ENCODE assay signal across 1 cellular context in the genomic region with DNA sequence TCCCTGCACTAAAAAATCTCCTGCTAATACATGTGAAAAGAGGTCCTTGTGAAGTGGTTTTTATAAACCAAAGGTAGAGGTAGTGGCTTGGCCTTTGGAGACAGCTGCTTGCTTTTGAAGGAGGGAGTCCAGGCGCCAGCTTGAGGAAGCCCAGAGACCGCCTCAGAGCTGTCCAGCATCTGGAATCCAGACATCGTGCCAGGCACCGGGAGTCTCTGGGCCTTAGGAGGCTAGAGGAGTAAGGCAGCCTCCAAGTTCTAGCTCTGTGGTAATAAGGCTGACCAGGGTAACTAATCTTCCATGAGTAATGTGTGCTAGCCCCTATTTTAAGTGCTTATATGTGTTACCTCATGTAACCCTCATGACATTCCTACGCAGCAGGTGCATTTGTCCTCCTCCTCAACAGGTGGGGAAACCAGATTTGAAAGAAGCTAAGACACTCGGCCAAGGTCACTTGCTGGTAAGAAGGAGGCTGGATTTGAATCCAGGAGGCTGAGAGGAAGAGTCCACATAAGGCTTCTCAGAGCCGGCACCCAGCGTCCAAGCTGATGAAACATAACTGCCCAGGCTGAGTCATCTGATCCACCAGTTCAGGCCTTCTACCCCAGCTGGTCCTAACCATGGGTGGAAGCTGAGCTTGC.
TF ChIP-seq lines count a peak whose summit lies in the region.

No MANE protein-coding gene starts in this region.

TF ChIP-seq in K562, 482 proteins besides CTCF, POLR2A, EP300 and RAD21 (continued from another document):
- TF ChIP-seq, protein P1, sequence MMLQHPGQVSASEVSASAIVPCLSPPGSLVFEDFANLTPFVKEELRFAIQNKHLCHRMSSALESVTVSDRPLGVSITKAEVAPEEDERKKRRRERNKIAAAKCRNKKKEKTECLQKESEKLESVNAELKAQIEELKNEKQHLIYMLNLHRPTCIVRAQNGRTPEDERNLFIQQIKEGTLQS (IDR thresholded peaks at IDR 0.05): peak; percentile 22; the same call in 1 of the 2 replicates
- TF ChIP-seq, protein P1 (CRISPR knock-in tag; conservative IDR thresholded peaks at IDR 0.05): no peak
- TF ChIP-seq FOSL1 (tag; conservative IDR thresholded peaks at IDR 0.05): peak; percentile 45
- TF ChIP-seq NR3C1 (CRISPR knock-in tag; IDR thresholded peaks at IDR 0.05): no peak
- no peak for TF ChIP-seq CCAR2 (IDR thresholded peaks at IDR 0.05; ENCODE audit: low read depth, low read length)
